29 cellular contexts compared by ENCODE assay signal in genomic region chr15:76239786-76240185, GRCh38.
DNase-seq lines count a peak whose midpoint lies in the region; ATAC-seq and TF ChIP-seq lines count a peak whose summit lies in the region.
"Had no signal": no experiment of that assay in that cellular context is flagged by ENCODE, and none has a peak within 500 bp of the region (broad histone marks: within the 10 kb centered on the region; RNA-seq: fewer than 3 reads in every experiment).

No MANE protein-coding gene starts in this region.

- no peak for ATAC-seq in GM21717 (IDR thresholded peaks at IDR 0.05; ENCODE audit: unreplicated experiment)
- ATAC-seq: activated CD4-positive, CD25-positive, alpha-beta regulatory T cell treated with anti-CD3 and anti-CD28 coated beads, Interleukin-2, amount 50 U/mL, for 24 hours; body of pancreas; effector memory CD8-positive, alpha-beta T cell; heart left ventricle; left ventricle myocardium superior; PC-3; stimulated activated naive CD8-positive, alpha-beta T cell treated with anti-CD3 and anti-CD28 coated beads, Interleukin-15, Interleukin-2, amounts not matched to agents 100 U/mL and 50 U/mL, for 24 hours had no signal

- H3K4me1 Mint-ChIP-seq in glutamatergic neuron (ENCODE audit: low read depth, unreplicated experiment) (peaks cover 11% of the 10 kb centered on the region), Calu3 (ENCODE audit: low read depth, unreplicated experiment) (no peaks in the 10 kb centered on the region)
- H3K4me1 Mint-ChIP-seq: central memory CD8-positive, alpha-beta T cell; naive B cell had no signal

- H3K27me3 ChIP-seq in Karpas-422 (ENCODE audit: low read length): no peaks in the 10 kb centered on the region
- H3K27me3 ChIP-seq: BLaER1 treated with 17β-estradiol and CSF1 and Interleukin-3, amounts not matched to agents 10 nM and 100 nM; body of pancreas; heart left ventricle; right atrium auricular region had no signal

- H3K27me3 Mint-ChIP-seq in glutamatergic neuron (ENCODE audit: unreplicated experiment) (no peaks in the 10 kb centered on the region), Calu3 (ENCODE audit: unreplicated experiment) (no peaks in the 10 kb centered on the region)
- H3K27me3 Mint-ChIP-seq: activated CD4-positive, alpha-beta memory T cell treated with anti-CD3 and anti-CD28 coated beads for 36 hours; central memory CD8-positive, alpha-beta T cell; effector memory CD8-positive, alpha-beta T cell; naive B cell had no signal

- no peak overlapping the region for H2AFZ ChIP-seq in Karpas-422 (ENCODE audit: low read length)

- H3K9me3 Mint-ChIP-seq in glutamatergic neuron (ENCODE audit: unreplicated experiment) (no peaks in the 10 kb centered on the region), Calu3 (ENCODE audit: low read depth, unreplicated experiment) (no peaks in the 10 kb centered on the region)
- H3K9me3 Mint-ChIP-seq: activated CD4-positive, alpha-beta memory T cell treated with anti-CD3 and anti-CD28 coated beads for 36 hours; activated T-helper 1 cell treated with anti-CD3 and anti-CD28 coated beads, Interleukin-12 subunit alpha, Interleukin-12 subunit beta, Interleukin-2, Interleukin-4 antibody, amounts not matched to agents 30 ng/mL and 10 ng/mL and 1 ng/mL, durations not matched to agents 14 hours and 24 hours and 36 hours; central memory CD8-positive, alpha-beta T cell; effector memory CD8-positive, alpha-beta T cell; naive B cell; T-helper 1 cell treated with Interleukin-12 subunit alpha and Interleukin-12 subunit beta and Interleukin-4 antibody, amounts not matched to agents 30 μg/mL and 1 μg/mL, for 36 hours had no signal

- peak; percentile 9 for DNase-seq in DMS 273 treated with DMSO at 0.1 percent for 48 hours (lab: John Stamatoyannopoulos, UW)
- no peak for DNase-seq in Karpas-422
- DNase-seq in NCI-H2171 treated with DMSO at 0.1 percent for 48 hours (lab: John Stamatoyannopoulos, UW): peak; percentile 41
- no peak for DNase-seq in glutamatergic neuron
- no peak for DNase-seq in GDM1 (lab: John Stamatoyannopoulos, UW)
- no peak for DNase-seq in Calu3
- DNase-seq: activated CD4-positive, alpha-beta memory T cell treated with anti-CD3 and anti-CD28 coated beads for 36 hours; activated naive CD4-positive, alpha-beta T cell treated with Interleukin-2 at 50 U/mL for 16 hours; body of pancreas; effector memory CD8-positive, alpha-beta T cell; heart left ventricle; kidney; left ventricle myocardium superior; naive B cell; NCI-H1048; NCI-H2029 treated with DMSO at 0.1 percent for 48 hours; NCI-H510A; NK-92 treated with Interleukin-12 subunit alpha and Interleukin-12 subunit beta, amount 100 ng/mL, for 24 hours; PC-3; stimulated activated CD4-positive, alpha-beta T cell treated with anti-CD3 and anti-CD28 coated beads, Interleukin-1b, Interleukin-23, amount 100 ng/mL, for 48 hours; stimulated activated naive CD8-positive, alpha-beta T cell treated with anti-CD3 and anti-CD28 coated beads, Interleukin-15, Interleukin-2, amounts not matched to agents 100 U/mL and 50 U/mL, for 24 hours had no signal

- no peaks in the 10 kb centered on the region for H3K36me3 Mint-ChIP-seq in glutamatergic neuron (ENCODE audit: unreplicated experiment)
- H3K36me3 Mint-ChIP-seq in Calu3 (ENCODE audit: insufficient read depth, unreplicated experiment): peaks cover 6% of the 10 kb centered on the region

- peaks cover 14% of the 10 kb centered on the region for H3K4me1 ChIP-seq in Karpas-422 (ENCODE audit: low read length)
- H3K4me1 ChIP-seq: BLaER1 treated with 17β-estradiol and CSF1 and Interleukin-3, amounts not matched to agents 10 nM and 100 nM; body of pancreas; right atrium auricular region had no signal

- no peaks in the 10 kb centered on the region for H3K9me3 ChIP-seq in Karpas-422 (ENCODE audit: low read length)
- H3K9me3 ChIP-seq: body of pancreas, heart left ventricle, right atrium auricular region had no signal

- no TSS peak for BruUV-seq in Calu3 (replicated peaks; lab: Mats Ljungman, UMichigan)

- no peak overlapping the region for H3K4me3 Mint-ChIP-seq in glutamatergic neuron (ENCODE audit: unreplicated experiment)
- H3K4me3 Mint-ChIP-seq in Calu3 (ENCODE audit: low read depth, unreplicated experiment): no peak overlapping the region
- H3K4me3 Mint-ChIP-seq: activated CD4-positive, alpha-beta memory T cell treated with anti-CD3 and anti-CD28 coated beads for 36 hours; activated T-helper 1 cell treated with anti-CD3 and anti-CD28 coated beads, Interleukin-12 subunit alpha, Interleukin-12 subunit beta, Interleukin-2, Interleukin-4 antibody, amounts not matched to agents 30 ng/mL and 10 ng/mL and 1 ng/mL, durations not matched to agents 14 hours and 24 hours and 36 hours; central memory CD8-positive, alpha-beta T cell; effector memory CD8-positive, alpha-beta T cell; naive B cell; T-helper 1 cell treated with Interleukin-12 subunit alpha and Interleukin-12 subunit beta and Interleukin-4 antibody, amounts not matched to agents 30 μg/mL and 1 μg/mL, for 36 hours had no signal

- TF ChIP-seq CTCF in glutamatergic neuron (IDR thresholded peaks at IDR 0.05; ENCODE audit: partially characterized antibody, unreplicated experiment) (no peak), Calu3 (IDR thresholded peaks at IDR 0.05; ENCODE audit: unreplicated experiment) (no peak)

- H3K27ac Mint-ChIP-seq in glutamatergic neuron (ENCODE audit: unreplicated experiment) (peak overlapping the region; percentile 48), Calu3 (ENCODE audit: unreplicated experiment) (no peak overlapping the region)
- H3K27ac Mint-ChIP-seq: activated CD4-positive, alpha-beta memory T cell treated with anti-CD3 and anti-CD28 coated beads for 36 hours; activated T-helper 1 cell treated with anti-CD3 and anti-CD28 coated beads, Interleukin-12 subunit alpha, Interleukin-12 subunit beta, Interleukin-2, Interleukin-4 antibody, amounts not matched to agents 30 ng/mL and 10 ng/mL and 1 ng/mL, durations not matched to agents 14 hours and 24 hours and 36 hours; effector memory CD8-positive, alpha-beta T cell; T-helper 1 cell treated with Interleukin-12 subunit alpha and Interleukin-12 subunit beta and Interleukin-4 antibody, amounts not matched to agents 30 μg/mL and 1 μg/mL, for 36 hours had no signal

- H3K4me3 ChIP-seq in Karpas-422 (ENCODE audit: low read length): no peak overlapping the region
- H3K4me3 ChIP-seq: BLaER1 treated with 17β-estradiol and CSF1 and Interleukin-3, amounts not matched to agents 10 nM and 100 nM; body of pancreas; heart left ventricle; right atrium auricular region; smooth muscle cell had no signal

- H3K9ac ChIP-seq in Karpas-422 (ENCODE audit: low read length): no peak overlapping the region
- H3K9ac ChIP-seq: BLaER1 treated with 17β-estradiol and CSF1 and Interleukin-3, amounts not matched to agents 10 nM and 100 nM had no signal

- intact Hi-C loops in Calu3 (cut with micrococcal nuclease; ENCODE audit: unreplicated experiment): loop anchor here (5.0 kb wide), 1 partner anchor 48 kb away; no protein-coding TSS in a partner anchor

- H3K27ac ChIP-seq in Karpas-422 (ENCODE audit: low read length): peak overlapping the region; percentile 41
- H3K27ac ChIP-seq: BLaER1 treated with 17β-estradiol and CSF1 and Interleukin-3, amounts not matched to agents 10 nM and 100 nM; body of pancreas; heart left ventricle; right atrium auricular region had no signal

- CTCF ChIA-PET in Calu3 (lab: Charles Lee): no interaction called here

- H3K4me2 ChIP-seq in Karpas-422 (ENCODE audit: low read depth, low read length, poor library complexity, severe bottlenecking): no peak overlapping the region
- H3K4me2 ChIP-seq: BLaER1 treated with 17β-estradiol and CSF1 and Interleukin-3, amounts not matched to agents 10 nM and 100 nM; smooth muscle cell had no signal

- H4K20me1 ChIP-seq in Karpas-422 (ENCODE audit: insufficient read depth, low read depth, low read length): no peaks in the 10 kb centered on the region

- peaks cover 11% of the 10 kb centered on the region for H3K36me3 ChIP-seq in Karpas-422 (ENCODE audit: insufficient read depth, low read length)
- H3K36me3 ChIP-seq: right atrium auricular region had no signal

- peaks cover 22% of the 10 kb centered on the region for H3K79me2 ChIP-seq in Karpas-422 (ENCODE audit: low read length)

- no peaks in the 10 kb centered on the region for H3K9me2 ChIP-seq in Karpas-422 (replicated peaks; ENCODE audit: insufficient read depth, low read length)

Comparison
In these comparisons a context has a peak if more than half of its experiments do, and no peak if none do; other contexts are left out.
1. DNase-seq: peak in DMS 273 treated with DMSO at 0.1 percent for 48 hours (single experiment) and NCI-H2171 treated with DMSO at 0.1 percent for 48 hours (single experiment); none in Karpas-422 (single experiment), glutamatergic neuron (single experiment), GDM1 (single experiment) and Calu3 (single experiment).